In genomic region chrX:42680651-42681050, GRCh38 we compare ENCODE assay signal across 12 cellular contexts.
DNase-seq lines count a peak whose midpoint lies in the region; ATAC-seq and TF ChIP-seq lines count a peak whose summit lies in the region.
"Had no signal": no experiment of that assay in that cellular context is flagged by ENCODE, and none has a peak within 500 bp of the region (broad histone marks: within the 10 kb centered on the region; RNA-seq: fewer than 3 reads in every experiment).

No MANE protein-coding gene starts in this region.

- H3K9me3 ChIP-seq in iPS DF 6.9 (ENCODE audit: control insufficient read depth, insufficient read depth, low read length) (no peaks in the 10 kb centered on the region), aorta (ENCODE audit: control insufficient read depth, low read length) (no peaks in the 10 kb centered on the region)
- H3K9me3 ChIP-seq: heart right ventricle had no signal

- H3K27me3 ChIP-seq in iPS DF 6.9 (ENCODE audit: control insufficient read depth, insufficient read depth, low read length) (no peaks in the 10 kb centered on the region), aorta (ENCODE audit: control insufficient read depth in 1 of 2, insufficient read depth in 2 of 2, low read length in 1 of 2) (no peaks in the 10 kb centered on the region)

- intact Hi-C loops in aorta (cut with DNase I): no loop called here

- in situ Hi-C loops in GM13977 (cut with MboI; ENCODE audit: low pct_unique_long_range_greater_than_20kb, low sequenced_read_pairs, unreplicated experiment): no loop called here

- TF ChIP-seq CTCF in LNCaP clone FGC (IDR thresholded peaks at IDR 0.05; ENCODE audit: control insufficient read depth, extremely low read depth, insufficient read depth) (peak; percentile 22; the same call in 1 of the 2 replicates), cardiac fibroblast (IDR thresholded peaks at IDR 0.05; ENCODE audit: low read depth, low read length) (no peak), GM13977 (IDR thresholded peaks at IDR 0.05; ENCODE audit: extremely low read depth, insufficient read depth, missing control alignments) (no peak)

- WGBS in iPS DF 6.9 (ENCODE audit: insufficient coverage, insufficient read length): no CpG with 5 or more reads among the region's 2 CpGs
- WGBS in aorta, 2 donors: 11 to 13% methylated on average over 2 of the region's 2 CpGs

- H3K36me3 ChIP-seq in iPS DF 6.9 (ENCODE audit: control insufficient read depth, insufficient read depth, low read length) (no peaks in the 10 kb centered on the region), aorta (ENCODE audit: control insufficient read depth in 1 of 2, insufficient read depth in 2 of 2, low read length in 1 of 2) (no peaks in the 10 kb centered on the region)
- H3K36me3 ChIP-seq: heart right ventricle had no signal

- no peak overlapping the region for H3K27ac ChIP-seq in iPS DF 6.9 (ENCODE audit: low read length)
- no peak overlapping the region for H3K27ac ChIP-seq in aorta (ENCODE audit: low read depth in 1 of 2, low read length in 2 of 2)
- H3K27ac ChIP-seq: heart right ventricle had no signal

- DNase-seq in LNCaP clone FGC (ENCODE audit: low read depth) (no peak), cardiac fibroblast (ENCODE audit: low read depth in 2 of 2) (peak; percentile 65 to 72), iPS DF 6.9 (ENCODE audit: low read depth, low spot score) (peak; percentile 4), renal cortical epithelial cell (ENCODE audit: low read depth) (peak; percentile 43), GM13977 (ENCODE audit: low spot score) (no peak), aorta (no peak), DMS79 (lab: John Stamatoyannopoulos, UW) (no peak)
- DNase-seq: CD4-positive, CD25-positive, alpha-beta regulatory T cell; NCI-H1694 treated with DMSO at 0.1 percent for 48 hours; NCI-H82 had no signal

- H3K4me1 ChIP-seq in iPS DF 6.9 (ENCODE audit: control insufficient read depth, insufficient read depth, low read length): no peaks in the 10 kb centered on the region
- H3K4me1 ChIP-seq in aorta (ENCODE audit: control insufficient read depth in 1 of 2, insufficient read depth in 2 of 2, low read length in 2 of 2): no peaks in the 10 kb centered on the region
- H3K4me1 ChIP-seq: heart right ventricle had no signal

- H3K4me3 ChIP-seq in LNCaP clone FGC (ENCODE audit: low read depth, low read length): no peak overlapping the region
- no peak overlapping the region for H3K4me3 ChIP-seq in cardiac fibroblast (replicated peaks in 1 of 2; ENCODE audit: low read depth in 2 of 2, low read length in 2 of 2)
- H3K4me3 ChIP-seq in iPS DF 6.9 (ENCODE audit: low read length): no peak overlapping the region
- H3K4me3 ChIP-seq in aorta (ENCODE audit: low read length in 2 of 2): no peak overlapping the region
- H3K4me3 ChIP-seq: heart right ventricle had no signal

- ATAC-seq in GM19324 (IDR thresholded peaks at IDR 0.05; ENCODE audit: low FRiP score, unreplicated experiment): no peak
- ATAC-seq in aorta (ENCODE audit: low FRiP score): no peak

Comparison
In these comparisons a context has a peak if more than half of its experiments do, and no peak if none do; other contexts are left out.
1. DNase-seq: peak in cardiac fibroblast (2 of 2), iPS DF 6.9 (single experiment) and renal cortical epithelial cell (single experiment); none in LNCaP clone FGC (single experiment), GM13977 (single experiment), aorta (0 of 2) and DMS79 (single experiment).